1 cellular context compared by ENCODE assay signal in the genomic region with DNA sequence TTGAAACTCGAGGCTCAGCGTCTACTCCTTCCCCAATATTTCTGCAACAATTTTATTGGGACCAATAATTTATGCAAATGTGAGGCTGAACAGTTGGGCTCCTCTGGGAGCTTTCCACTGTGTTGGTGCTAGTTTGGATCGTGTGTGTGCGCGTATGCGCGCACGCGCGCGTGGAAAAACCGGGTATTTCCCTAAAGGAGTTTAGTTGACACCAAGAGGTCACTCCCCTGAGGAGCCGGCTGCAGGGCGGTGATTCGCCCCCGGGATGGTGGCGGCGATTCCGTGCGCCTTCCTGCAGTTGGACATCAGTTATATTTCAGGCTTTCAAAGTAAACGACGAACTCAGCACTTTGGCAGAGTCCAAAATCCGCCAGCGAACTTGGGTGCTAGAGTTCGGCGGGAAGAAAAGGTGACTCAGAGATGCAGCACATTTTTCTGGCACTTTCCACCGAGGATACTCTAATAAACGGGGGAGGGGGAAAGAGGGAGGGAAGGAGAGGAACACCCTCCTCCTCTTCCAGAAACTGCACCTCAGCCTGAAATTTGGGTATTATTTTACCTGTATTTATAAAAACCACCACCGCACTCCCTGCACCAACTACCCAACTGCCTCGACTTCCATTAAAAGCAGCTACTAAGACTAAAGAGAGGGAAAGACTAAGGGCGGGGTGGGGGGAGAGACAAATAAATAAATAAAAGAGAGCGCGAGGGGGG.
A peak's percentile ranks its signal among the peaks of the same experiment; 100 is the strongest.
TF ChIP-seq lines count a peak whose summit lies in the region.

No MANE protein-coding gene starts in this region.

TF ChIP-seq in H1, 55 proteins besides CTCF, POLR2A, EP300 and RAD21:
- TF ChIP-seq RNF2 (IDR thresholded peaks at IDR 0.05; ENCODE audit: borderline replicate concordance, low read depth, low read length, missing control alignments, poor library complexity, severe bottlenecking): no peak
- no peak for TF ChIP-seq KDM5A (IDR thresholded peaks at IDR 0.05; ENCODE audit: low read length)
- peak; percentile 35 for TF ChIP-seq CTBP2 (IDR thresholded peaks at IDR 0.05; ENCODE audit: borderline replicate concordance, insufficient read depth, insufficient read length, low read length)
- TF ChIP-seq, protein P1, sequence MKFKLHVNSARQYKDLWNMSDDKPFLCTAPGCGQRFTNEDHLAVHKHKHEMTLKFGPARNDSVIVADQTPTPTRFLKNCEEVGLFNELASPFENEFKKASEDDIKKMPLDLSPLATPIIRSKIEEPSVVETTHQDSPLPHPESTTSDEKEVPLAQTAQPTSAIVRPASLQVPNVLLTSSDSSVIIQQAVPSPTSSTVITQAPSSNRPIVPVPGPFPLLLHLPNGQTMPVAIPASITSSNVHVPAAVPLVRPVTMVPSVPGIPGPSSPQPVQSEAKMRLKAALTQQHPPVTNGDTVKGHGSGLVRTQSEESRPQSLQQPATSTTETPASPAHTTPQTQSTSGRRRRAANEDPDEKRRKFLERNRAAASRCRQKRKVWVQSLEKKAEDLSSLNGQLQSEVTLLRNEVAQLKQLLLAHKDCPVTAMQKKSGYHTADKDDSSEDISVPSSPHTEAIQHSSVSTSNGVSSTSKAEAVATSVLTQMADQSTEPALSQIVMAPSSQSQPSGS (IDR thresholded peaks at IDR 0.05; ENCODE audit: low read length): peak; percentile 58; the same call in 1 of the 2 replicates
- peak; percentile 95 for TF ChIP-seq ASH2L (IDR thresholded peaks at IDR 0.05; ENCODE audit: low read length)
- TF ChIP-seq TAF1 (IDR thresholded peaks at IDR 0.05; ENCODE audit: low read depth, low read length): peak; percentile 49
- 0 out of 2 replicates have a peak, but pooled peaks have one; percentile 43 for TF ChIP-seq SP4 (IDR thresholded peaks at IDR 0.05; ENCODE audit: low read length)
- TF ChIP-seq, protein P2, sequence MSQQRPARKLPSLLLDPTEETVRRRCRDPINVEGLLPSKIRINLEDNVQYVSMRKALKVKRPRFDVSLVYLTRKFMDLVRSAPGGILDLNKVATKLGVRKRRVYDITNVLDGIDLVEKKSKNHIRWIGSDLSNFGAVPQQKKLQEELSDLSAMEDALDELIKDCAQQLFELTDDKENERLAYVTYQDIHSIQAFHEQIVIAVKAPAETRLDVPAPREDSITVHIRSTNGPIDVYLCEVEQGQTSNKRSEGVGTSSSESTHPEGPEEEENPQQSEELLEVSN (IDR thresholded peaks at IDR 0.05): peak; percentile 37; the same call in 1 of the 2 replicates
- peak; percentile 37 for TF ChIP-seq TAF7 (optimal IDR thresholded peaks at IDR 0.05; ENCODE audit: borderline replicate concordance, low read depth, low read length)
- peak; percentile 35; the same call in 1 of the 2 replicates for TF ChIP-seq POLR2AphosphoS5 (IDR thresholded peaks at IDR 0.05; ENCODE audit: low read depth, low read length)
- no peak; the same call in 1 of the 2 replicates for TF ChIP-seq RFX5 (IDR thresholded peaks at IDR 0.05; ENCODE audit: borderline replicate concordance, low read depth, low read length)
- TF ChIP-seq PHF8 (conservative IDR thresholded peaks at IDR 0.05; ENCODE audit: low read depth, low read length): peak; percentile 50
- TF ChIP-seq, protein P3, sequence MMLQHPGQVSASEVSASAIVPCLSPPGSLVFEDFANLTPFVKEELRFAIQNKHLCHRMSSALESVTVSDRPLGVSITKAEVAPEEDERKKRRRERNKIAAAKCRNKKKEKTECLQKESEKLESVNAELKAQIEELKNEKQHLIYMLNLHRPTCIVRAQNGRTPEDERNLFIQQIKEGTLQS (IDR thresholded peaks at IDR 0.05; ENCODE audit: insufficient read depth, low read depth, low read length): no peak
- TF ChIP-seq HDAC2 (IDR thresholded peaks at IDR 0.05; ENCODE audit: borderline replicate concordance in 1 of 2, low read depth in 2 of 2, low read length in 2 of 2): peak in 1 of 2 experiments; percentile 91; a peak in 1 of 4 replicates
